Comparison of ENCODE assay signal across 6 cellular contexts in genomic region chr17:70297397-70297796, GRCh38.
"Had no signal": no experiment of that assay in that cellular context is flagged by ENCODE, and none has a peak within 500 bp of the region (broad histone marks: within the 10 kb centered on the region; RNA-seq: fewer than 3 reads in every experiment).

No MANE protein-coding gene starts in this region.

- DNase-seq: GDM1, GF-D8 had no signal

- FAIRE-seq: G401.6, GM12892, GM18507, GM19239 had no signal
